Comparison of ENCODE assay signal across 1 cellular context in the genomic region with DNA sequence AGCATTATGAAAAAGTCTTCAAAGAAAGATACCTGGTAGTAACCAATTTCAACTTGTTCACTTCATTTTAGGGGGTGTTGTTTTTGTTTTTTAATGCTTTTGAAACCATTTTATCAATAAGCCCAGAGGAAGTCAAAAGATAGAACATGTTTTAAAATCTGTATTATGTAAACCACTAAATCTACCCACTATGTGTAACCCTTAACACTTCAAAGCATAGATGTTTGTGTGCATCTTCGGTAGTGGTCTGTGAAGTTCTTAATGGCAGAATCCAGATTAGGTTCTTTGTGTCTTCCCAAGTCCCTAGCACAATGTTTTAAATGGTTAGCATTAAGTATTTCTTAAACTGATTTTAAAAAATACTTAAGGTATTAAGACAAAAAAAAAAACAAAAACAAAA.
TF ChIP-seq lines count a peak whose summit lies in the region.

No MANE protein-coding gene starts in this region.

TF ChIP-seq in GM12878, 131 proteins besides CTCF, POLR2A, EP300 and RAD21:
- no peak for TF ChIP-seq SMAD1 (IDR thresholded peaks at IDR 0.05; ENCODE audit: low read depth, partially characterized antibody)
- TF ChIP-seq, protein P1, sequence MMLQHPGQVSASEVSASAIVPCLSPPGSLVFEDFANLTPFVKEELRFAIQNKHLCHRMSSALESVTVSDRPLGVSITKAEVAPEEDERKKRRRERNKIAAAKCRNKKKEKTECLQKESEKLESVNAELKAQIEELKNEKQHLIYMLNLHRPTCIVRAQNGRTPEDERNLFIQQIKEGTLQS (IDR thresholded peaks at IDR 0.05; ENCODE audit: borderline replicate concordance, extremely low read depth, low read depth, low read length), result no peak
TF ChIP-seq in GM12878: peak in this region for 0.
